In genomic region chr6:90892271-90892670, GRCh38 we compare ENCODE assay signal across 15 cellular contexts.
"Had no signal": no experiment of that assay in that cellular context is flagged by ENCODE, and none has a peak within 500 bp of the region (broad histone marks: within the 10 kb centered on the region; RNA-seq: fewer than 3 reads in every experiment).

No MANE protein-coding gene starts in this region.

- DNase-seq: activated B cell treated with CpG ODN at 0.5 μM for 24 hours; activated CD4-positive, alpha-beta T cell treated with anti-CD3 and anti-CD28 coated beads for 48 hours; activated CD8-positive, alpha-beta T cell treated with anti-CD3 and anti-CD28 coated beads for 36 hours; activated effector memory CD4-positive, alpha-beta T cell treated with Interleukin-2 at 50 U/mL for 16 hours; activated T-cell treated with anti-CD3 and anti-CD28 coated beads, Interleukin-2, amount 50 U/mL, for 4 hours; adrenal gland; dorsolateral prefrontal cortex; islet precursor cell; midbrain; ovary had no signal

- H3K4me3 ChIP-seq: adrenal gland, cardiac muscle cell, hepatocyte, lung, neural progenitor cell, ovary, suprapubic skin had no signal

- H3K4me1 ChIP-seq: adrenal gland, suprapubic skin had no signal

- H3K36me3 ChIP-seq: adrenal gland, cardiac muscle cell, neural progenitor cell, ovary, suprapubic skin had no signal

- H3K27ac ChIP-seq: adrenal gland, cardiac muscle cell, hepatocyte, neural progenitor cell, ovary, suprapubic skin had no signal

- H3K27me3 ChIP-seq: adrenal gland, cardiac muscle cell, hepatocyte, neural progenitor cell, ovary, suprapubic skin had no signal

- H3K9me3 ChIP-seq: adrenal gland, ovary, suprapubic skin had no signal
